Comparison of ENCODE assay signal across 1 cellular context in genomic region chr10:131315343-131315742, GRCh38.
A peak's percentile ranks its signal among the peaks of the same experiment; 100 is the strongest.
TF ChIP-seq lines count a peak whose summit lies in the region.

No MANE protein-coding gene starts in this region.

TF ChIP-seq in GM12878, 131 proteins besides CTCF, POLR2A, EP300 and RAD21 (continued from another document):
- TF ChIP-seq NBN (IDR thresholded peaks at IDR 0.05) (no peak), RUNX3 (IDR thresholded peaks at IDR 0.05; ENCODE audit: low read length) (no peak), EGR1 (IDR thresholded peaks at IDR 0.05; ENCODE audit: borderline replicate concordance in 1 of 2, low read depth in 2 of 2, low read length in 2 of 2) (no peak), TCF7 (IDR thresholded peaks at IDR 0.05; ENCODE audit: borderline replicate concordance) (no peak), SREBF1 (IDR thresholded peaks at IDR 0.05; ENCODE audit: low read length) (no peak), NR2F1 (conservative IDR thresholded peaks at IDR 0.05) (peak; percentile 60), IRF4 (IDR thresholded peaks at IDR 0.05; ENCODE audit: low read depth, low read length) (0 out of 2 replicates have a peak, but pooled peaks have one; percentile 11), JUNB (IDR thresholded peaks at IDR 0.05) (peak; percentile 55; the same call in 1 of the 2 replicates), FOXM1 (IDR thresholded peaks at IDR 0.05; ENCODE audit: low read depth, low read length) (no peak), POLR2AphosphoS5 (IDR thresholded peaks at IDR 0.05; ENCODE audit: low read length) (no peak), PML (IDR thresholded peaks at IDR 0.05; ENCODE audit: low read length) (no peak), BHLHE40 (IDR thresholded peaks at IDR 0.05; ENCODE audit: borderline replicate concordance in 1 of 2, low read depth in 2 of 2, low read length in 1 of 2) (no peak), ATF7 (IDR thresholded peaks at IDR 0.05; ENCODE audit: low read depth) (no peak)
